In the genomic region with DNA sequence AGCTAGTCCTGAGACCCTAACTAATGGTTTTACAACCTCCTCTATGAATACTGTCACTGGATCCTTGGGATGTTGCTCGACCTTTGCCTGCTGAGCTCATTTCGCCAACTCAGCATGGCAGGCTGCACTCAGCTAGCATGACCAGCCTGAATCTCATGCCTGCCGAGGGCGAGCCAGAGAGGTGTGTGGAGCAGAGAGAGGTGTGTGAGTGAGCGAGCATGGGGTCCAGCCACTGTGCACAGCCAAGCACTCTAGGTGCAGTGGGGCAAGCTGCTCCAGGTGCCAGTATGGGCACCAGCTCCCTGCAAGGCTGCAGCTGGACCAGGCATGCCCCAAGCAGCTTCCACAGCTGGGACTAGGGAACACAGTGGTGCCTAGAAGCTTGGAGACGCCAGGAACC, we compare ENCODE assay signal across 20 cellular contexts.
DNase-seq lines count a peak whose midpoint lies in the region; ATAC-seq, FAIRE-seq and TF ChIP-seq lines count a peak whose summit lies in the region.
"Had no signal": no experiment of that assay in that cellular context is flagged by ENCODE, and none has a peak within 500 bp of the region (broad histone marks: within the 10 kb centered on the region; RNA-seq: fewer than 3 reads in every experiment).

No MANE protein-coding gene starts in this region.

- FAIRE-seq in astrocyte (lab: Jason Lieb, UNC): no peak

- no peaks in the 10 kb centered on the region for H3K27me3 Mint-ChIP-seq in astrocyte (ENCODE audit: low read depth, unreplicated experiment)
- no peaks in the 10 kb centered on the region for H3K27me3 Mint-ChIP-seq in glutamatergic neuron (ENCODE audit: unreplicated experiment)

- TF ChIP-seq CTCF in HEK293 (tag by site-specific recombination; IDR thresholded peaks at IDR 0.05) (no peak), astrocyte (IDR thresholded peaks at IDR 0.05; ENCODE audit: insufficient read depth, low read depth, low read length) (no peak), lung (IDR thresholded peaks at IDR 0.05; ENCODE audit: control extremely low read depth, extremely low read depth) (no peak), breast epithelium (IDR thresholded peaks at IDR 0.05) (no peak), glutamatergic neuron (IDR thresholded peaks at IDR 0.05; ENCODE audit: partially characterized antibody, unreplicated experiment) (no peak)

- no peak overlapping the region for H3K4me2 ChIP-seq in astrocyte (ENCODE audit: low read length)

- intact Hi-C loops in breast epithelium (cut with DNase I; ENCODE audit: low total_unique reads): no loop called here

- H3K4me3 ChIP-seq in HEK293 (ENCODE audit: low read depth, low read length) (no peak overlapping the region), astrocyte (ENCODE audit: insufficient read depth, low read depth, low read length) (no peak overlapping the region), lung (no peak overlapping the region), breast epithelium (no peak overlapping the region)
- H3K4me3 ChIP-seq: HAP-1 had no signal

- no peak overlapping the region for H3K27ac ChIP-seq in HEK293 (ENCODE audit: extremely low read depth, low read depth, low read length)
- H3K27ac ChIP-seq in astrocyte (ENCODE audit: low read depth, low read length): no peak overlapping the region
- H3K27ac ChIP-seq in lung (ENCODE audit: low read depth in 1 of 2, low read length in 1 of 2): no peak overlapping the region
- H3K27ac ChIP-seq in breast epithelium: no peak overlapping the region
- H3K27ac ChIP-seq: C4-2B, HL-60, RWPE1 had no signal

- peak; percentile 34 for ATAC-seq in lung (ENCODE audit: insufficient read depth, low FRiP score)
- ATAC-seq in stimulated activated effector memory CD8-positive, alpha-beta T cell treated with anti-CD3 and anti-CD28 coated beads, Interleukin-12 subunit alpha, Interleukin-12 subunit beta, amount 100 ng/mL, for 72 hours: peak; percentile 48

- peak overlapping the region; percentile 4 for H2AFZ ChIP-seq in astrocyte (ENCODE audit: low read depth, low read length)

- TF ChIP-seq POLR2A in breast epithelium (IDR thresholded peaks at IDR 0.05): no peak

- H4K20me1 ChIP-seq in astrocyte (ENCODE audit: insufficient read depth, low read length): no peaks in the 10 kb centered on the region

- no peak overlapping the region for H3K9ac ChIP-seq in astrocyte (ENCODE audit: low read length)

- CTCF ChIA-PET in HEK293 (lab: Yijun Ruan, JAX): no interaction called here

- WGBS in lung, 2 donors: 83 to 86% methylated on average over 6 of the region's 6 CpGs

- H3K9me3 Mint-ChIP-seq in astrocyte (ENCODE audit: unreplicated experiment) (no peaks in the 10 kb centered on the region), glutamatergic neuron (ENCODE audit: unreplicated experiment) (no peaks in the 10 kb centered on the region)
- H3K9me3 Mint-ChIP-seq in stimulated activated effector memory CD8-positive, alpha-beta T cell treated with anti-CD3 and anti-CD28 coated beads, Interleukin-12 subunit alpha, Interleukin-12 subunit beta, amount 100 ng/mL, for 72 hours: peaks cover 11% of the 10 kb centered on the region

- no peaks in the 10 kb centered on the region for H3K4me1 ChIP-seq in HEK293 (ENCODE audit: control insufficient read depth, insufficient read depth, low read length)
- no peaks in the 10 kb centered on the region for H3K4me1 ChIP-seq in astrocyte (ENCODE audit: insufficient read depth, low read length)
- no peaks in the 10 kb centered on the region for H3K4me1 ChIP-seq in lung (ENCODE audit: control insufficient read depth in 2 of 2, insufficient read depth in 2 of 2, low read length in 2 of 2)
- H3K4me1 ChIP-seq in breast epithelium: no peaks in the 10 kb centered on the region
- H3K4me1 ChIP-seq: HAP-1 had no signal

- POLR2A ChIA-PET in HEK293 (lab: Yijun Ruan, JAX): no interaction called here

- H3K27ac Mint-ChIP-seq in astrocyte (ENCODE audit: unreplicated experiment) (no peak overlapping the region), glutamatergic neuron (ENCODE audit: unreplicated experiment) (no peak overlapping the region)
- no peak overlapping the region for H3K27ac Mint-ChIP-seq in stimulated activated effector memory CD8-positive, alpha-beta T cell treated with anti-CD3 and anti-CD28 coated beads, Interleukin-12 subunit alpha, Interleukin-12 subunit beta, amount 100 ng/mL, for 72 hours

- no peak overlapping the region for H3K4me3 Mint-ChIP-seq in astrocyte (ENCODE audit: unreplicated experiment)
- H3K4me3 Mint-ChIP-seq in stimulated activated effector memory CD8-positive, alpha-beta T cell treated with anti-CD3 and anti-CD28 coated beads, Interleukin-12 subunit alpha, Interleukin-12 subunit beta, amount 100 ng/mL, for 72 hours: no peak overlapping the region
- no peak overlapping the region for H3K4me3 Mint-ChIP-seq in glutamatergic neuron (ENCODE audit: unreplicated experiment)

- DNase-seq in astrocyte (ENCODE audit: low read depth) (no peak), lung (ENCODE audit: low spot score) (no peak), breast epithelium (ENCODE audit: low spot score in 2 of 2) (no peak), CD1c-positive myeloid dendritic cell (ENCODE audit: extremely low spot score) (no peak), glutamatergic neuron (no peak), NCI-H69 (lab: John Stamatoyannopoulos, UW) (no peak)
- no peak for DNase-seq in stimulated activated effector memory CD8-positive, alpha-beta T cell treated with anti-CD3 and anti-CD28 coated beads, Interleukin-12 subunit alpha, Interleukin-12 subunit beta, amount 100 ng/mL, for 72 hours (ENCODE audit: low spot score in 2 of 2)
- DNase-seq: ACHN, DMS 273 treated with DMSO at 0.1 percent for 48 hours, GDM1, IMR-90, Karpas-422, NCI-H1436 treated with DMSO at 0.1 percent for 48 hours, NCI-H2029 treated with DMSO at 0.1 percent for 48 hours, NCI-H748 treated with DMSO at 0.1 percent for 48 hours had no signal

- H3K36me3 ChIP-seq in HEK293 (ENCODE audit: control insufficient read depth in 2 of 2, insufficient read depth in 1 of 2, low read length in 2 of 2): no peaks in the 10 kb centered on the region
- no peaks in the 10 kb centered on the region for H3K36me3 ChIP-seq in astrocyte (ENCODE audit: insufficient read depth, low read length)
- no peaks in the 10 kb centered on the region for H3K36me3 ChIP-seq in lung (ENCODE audit: control insufficient read depth in 2 of 2, insufficient read depth in 2 of 2, low read length in 2 of 2)
- no peaks in the 10 kb centered on the region for H3K36me3 ChIP-seq in breast epithelium
- H3K36me3 ChIP-seq: HAP-1 had no signal

- no peaks in the 10 kb centered on the region for H3K36me3 Mint-ChIP-seq in astrocyte (ENCODE audit: low read depth, unreplicated experiment)
- no peaks in the 10 kb centered on the region for H3K36me3 Mint-ChIP-seq in stimulated activated effector memory CD8-positive, alpha-beta T cell treated with anti-CD3 and anti-CD28 coated beads, Interleukin-12 subunit alpha, Interleukin-12 subunit beta, amount 100 ng/mL, for 72 hours
- no peaks in the 10 kb centered on the region for H3K36me3 Mint-ChIP-seq in glutamatergic neuron (ENCODE audit: unreplicated experiment)

- H3K4me1 Mint-ChIP-seq in astrocyte (ENCODE audit: low read depth, unreplicated experiment): no peaks in the 10 kb centered on the region
- no peaks in the 10 kb centered on the region for H3K4me1 Mint-ChIP-seq in stimulated activated effector memory CD8-positive, alpha-beta T cell treated with anti-CD3 and anti-CD28 coated beads, Interleukin-12 subunit alpha, Interleukin-12 subunit beta, amount 100 ng/mL, for 72 hours
- no peaks in the 10 kb centered on the region for H3K4me1 Mint-ChIP-seq in glutamatergic neuron (ENCODE audit: low read depth, unreplicated experiment)

- H3K27me3 ChIP-seq in astrocyte (ENCODE audit: insufficient read depth, low read length) (no peaks in the 10 kb centered on the region), lung (ENCODE audit: control insufficient read depth, insufficient read depth) (no peaks in the 10 kb centered on the region), breast epithelium (no peaks in the 10 kb centered on the region)

- no peaks in the 10 kb centered on the region for H3K79me2 ChIP-seq in astrocyte (ENCODE audit: insufficient read depth, low read length)

- H3K9me3 ChIP-seq in HEK293 (ENCODE audit: control insufficient read depth, insufficient read depth, low read depth, low read length) (no peaks in the 10 kb centered on the region), astrocyte (ENCODE audit: insufficient read depth, low read depth, low read length) (no peaks in the 10 kb centered on the region), lung (ENCODE audit: control insufficient read depth in 2 of 2, insufficient read depth in 1 of 2, low read length in 1 of 2) (no peaks in the 10 kb centered on the region), breast epithelium (no peaks in the 10 kb centered on the region)
- H3K9me3 ChIP-seq: HAP-1 had no signal

TF ChIP-seq in HEK293, 187 proteins besides CTCF, POLR2A, EP300 and RAD21:
- TF ChIP-seq, protein P1, sequence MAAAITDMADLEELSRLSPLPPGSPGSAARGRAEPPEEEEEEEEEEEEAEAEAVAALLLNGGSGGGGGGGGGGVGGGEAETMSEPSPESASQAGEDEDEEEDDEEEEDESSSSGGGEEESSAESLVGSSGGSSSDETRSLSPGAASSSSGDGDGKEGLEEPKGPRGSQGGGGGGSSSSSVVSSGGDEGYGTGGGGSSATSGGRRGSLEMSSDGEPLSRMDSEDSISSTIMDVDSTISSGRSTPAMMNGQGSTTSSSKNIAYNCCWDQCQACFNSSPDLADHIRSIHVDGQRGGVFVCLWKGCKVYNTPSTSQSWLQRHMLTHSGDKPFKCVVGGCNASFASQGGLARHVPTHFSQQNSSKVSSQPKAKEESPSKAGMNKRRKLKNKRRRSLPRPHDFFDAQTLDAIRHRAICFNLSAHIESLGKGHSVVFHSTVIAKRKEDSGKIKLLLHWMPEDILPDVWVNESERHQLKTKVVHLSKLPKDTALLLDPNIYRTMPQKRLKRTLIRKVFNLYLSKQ (tag by site-specific recombination; IDR thresholded peaks at IDR 0.05; ENCODE audit: borderline replicate concordance): no peak
- TF ChIP-seq ZNF76 (tag by site-specific recombination; IDR thresholded peaks at IDR 0.05; ENCODE audit: borderline replicate concordance, low read depth) (no peak), TRIM28 (IDR thresholded peaks at IDR 0.05; ENCODE audit: borderline replicate concordance, low read length) (0 out of 2 replicates have a peak, but pooled peaks have one; percentile 23), ZNF121 (tag by site-specific recombination; IDR thresholded peaks at IDR 0.05) (no peak)
